In the genomic region with DNA sequence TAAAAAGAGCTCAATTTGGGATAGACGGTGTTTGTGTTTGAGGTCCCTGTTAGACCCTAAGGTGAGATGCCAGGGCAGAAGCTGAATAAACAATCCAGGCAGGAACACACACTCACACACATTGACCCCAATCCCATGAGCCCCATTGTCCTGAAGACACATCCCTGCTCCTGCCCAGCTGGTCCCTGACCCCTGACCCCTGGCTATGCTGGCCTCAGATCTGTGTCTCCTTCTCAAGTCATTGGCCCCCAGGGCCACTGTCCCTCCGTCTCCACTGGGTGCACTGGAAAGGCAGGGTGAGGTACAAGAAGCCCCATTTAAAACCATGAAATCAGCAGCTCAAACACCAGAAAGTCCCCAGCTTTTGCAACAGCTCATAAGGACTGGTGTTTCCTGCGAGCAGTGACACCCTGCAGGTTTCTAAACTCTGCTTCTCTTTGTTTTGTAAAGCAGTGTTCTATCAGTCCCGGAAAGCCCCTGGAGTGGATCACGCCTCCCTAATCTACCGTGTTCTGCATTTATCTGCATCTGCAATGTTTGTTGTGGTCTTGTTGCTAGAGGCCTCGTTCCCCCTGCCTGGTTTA, we compare ENCODE assay signal across 1 cellular context.
TF ChIP-seq lines count a peak whose summit lies in the region.

No MANE protein-coding gene starts in this region.

TF ChIP-seq in GM12878, 131 proteins besides CTCF, POLR2A, EP300 and RAD21 (continued from another document):
- TF ChIP-seq SKIL (IDR thresholded peaks at IDR 0.05; ENCODE audit: low read depth, poor library complexity, severe bottlenecking) (no peak), JUNB (IDR thresholded peaks at IDR 0.05) (peak; percentile 41), SIN3A (IDR thresholded peaks at IDR 0.05; ENCODE audit: low read depth, low read length) (no peak), RAD51 (IDR thresholded peaks at IDR 0.05) (no peak), IKZF2 (IDR thresholded peaks at IDR 0.05) (peak; percentile 14 to 34; a peak in 2 of 4 replicates), HDAC6 (IDR thresholded peaks at IDR 0.05; ENCODE audit: unreplicated experiment) (no peak), SREBF1 (IDR thresholded peaks at IDR 0.05; ENCODE audit: low read length) (no peak), KDM1A (IDR thresholded peaks at IDR 0.05; ENCODE audit: borderline replicate concordance) (no peak), BMI1 (IDR thresholded peaks at IDR 0.05; ENCODE audit: borderline replicate concordance) (no peak), ZNF24 (IDR thresholded peaks at IDR 0.05) (no peak), GABPA (IDR thresholded peaks at IDR 0.05; ENCODE audit: low read depth) (no peak), ZNF622 (IDR thresholded peaks at IDR 0.05) (no peak), PAX5 (IDR thresholded peaks at IDR 0.05; ENCODE audit: borderline replicate concordance, low read depth, low read length) (peak; percentile 72), CREM (IDR thresholded peaks at IDR 0.05; ENCODE audit: low read depth) (peak; percentile 32; the same call in 1 of the 2 replicates), EED (IDR thresholded peaks at IDR 0.05; ENCODE audit: low read depth) (no peak), TBL1XR1 (IDR thresholded peaks at IDR 0.05; ENCODE audit: low read depth, low read length) (0 out of 2 replicates have a peak, but pooled peaks have one; percentile 55), CBX5 (IDR thresholded peaks at IDR 0.05; ENCODE audit: low read depth) (no peak), TARDBP (IDR thresholded peaks at IDR 0.05; ENCODE audit: borderline replicate concordance) (no peak), ATF7 (IDR thresholded peaks at IDR 0.05; ENCODE audit: low read depth) (peak; percentile 58; the same call in 1 of the 2 replicates), CHD4 (IDR thresholded peaks at IDR 0.05) (no peak), ZZZ3 (IDR thresholded peaks at IDR 0.05; ENCODE audit: control insufficient read depth, insufficient read length, low read depth) (no peak), STAT3 (IDR thresholded peaks at IDR 0.05; ENCODE audit: low read depth, low read length) (peak; percentile 54; the same call in 1 of the 2 replicates), ZNF217 (IDR thresholded peaks at IDR 0.05) (no peak), ZSCAN29 (IDR thresholded peaks at IDR 0.05) (no peak), NR2F1 (conservative IDR thresholded peaks at IDR 0.05) (peak; percentile 93), WRNIP1 (IDR thresholded peaks at IDR 0.05; ENCODE audit: borderline replicate concordance, low read depth, low read length) (0 out of 2 replicates have a peak, but pooled peaks have one; percentile 41), YBX1 (IDR thresholded peaks at IDR 0.05) (no peak), SREBF2 (IDR thresholded peaks at IDR 0.05; ENCODE audit: low read length) (no peak), SRF (IDR thresholded peaks at IDR 0.05; ENCODE audit: low read depth in 2 of 2, low read length in 2 of 2) (0 out of 4 replicates have a peak, but pooled peaks of 1 of the 2 experiments have one; percentile 46), IRF5 (IDR thresholded peaks at IDR 0.05; ENCODE audit: borderline replicate concordance) (no peak), YY1 (IDR thresholded peaks at IDR 0.05; ENCODE audit: low read depth, low read length) (peak; percentile 67; the same call in 1 of the 2 replicates), MEF2B (IDR thresholded peaks at IDR 0.05; ENCODE audit: partially characterized antibody, poor library complexity, severe bottlenecking) (peak; percentile 20), TCF12 (IDR thresholded peaks at IDR 0.05; ENCODE audit: low read depth, low read length) (no peak), NRF1 (conservative IDR thresholded peaks at IDR 0.05; ENCODE audit: low read depth, low read length) (no peak), MXI1 (IDR thresholded peaks at IDR 0.05; ENCODE audit: low read depth, low read length) (peak; percentile 78), FOS (IDR thresholded peaks at IDR 0.05; ENCODE audit: borderline replicate concordance, extremely low read depth, insufficient read length) (no peak), SMARCA5 (IDR thresholded peaks at IDR 0.05) (peak; percentile 61), REST (IDR thresholded peaks at IDR 0.05; ENCODE audit: low read depth, low read length) (no peak), SMAD5 (IDR thresholded peaks at IDR 0.05; ENCODE audit: low read depth) (no peak)
- TF ChIP-seq, protein P1, sequence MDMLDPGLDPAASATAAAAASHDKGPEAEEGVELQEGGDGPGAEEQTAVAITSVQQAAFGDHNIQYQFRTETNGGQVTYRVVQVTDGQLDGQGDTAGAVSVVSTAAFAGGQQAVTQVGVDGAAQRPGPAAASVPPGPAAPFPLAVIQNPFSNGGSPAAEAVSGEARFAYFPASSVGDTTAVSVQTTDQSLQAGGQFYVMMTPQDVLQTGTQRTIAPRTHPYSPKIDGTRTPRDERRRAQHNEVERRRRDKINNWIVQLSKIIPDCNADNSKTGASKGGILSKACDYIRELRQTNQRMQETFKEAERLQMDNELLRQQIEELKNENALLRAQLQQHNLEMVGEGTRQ (IDR thresholded peaks at IDR 0.05; ENCODE audit: borderline replicate concordance, low read depth, low read length), result no peak; the same call in 1 of the 2 replicates
TF ChIP-seq in GM12878: peak in this region for 43.
